8 cellular contexts compared by ENCODE assay signal in the genomic region with DNA sequence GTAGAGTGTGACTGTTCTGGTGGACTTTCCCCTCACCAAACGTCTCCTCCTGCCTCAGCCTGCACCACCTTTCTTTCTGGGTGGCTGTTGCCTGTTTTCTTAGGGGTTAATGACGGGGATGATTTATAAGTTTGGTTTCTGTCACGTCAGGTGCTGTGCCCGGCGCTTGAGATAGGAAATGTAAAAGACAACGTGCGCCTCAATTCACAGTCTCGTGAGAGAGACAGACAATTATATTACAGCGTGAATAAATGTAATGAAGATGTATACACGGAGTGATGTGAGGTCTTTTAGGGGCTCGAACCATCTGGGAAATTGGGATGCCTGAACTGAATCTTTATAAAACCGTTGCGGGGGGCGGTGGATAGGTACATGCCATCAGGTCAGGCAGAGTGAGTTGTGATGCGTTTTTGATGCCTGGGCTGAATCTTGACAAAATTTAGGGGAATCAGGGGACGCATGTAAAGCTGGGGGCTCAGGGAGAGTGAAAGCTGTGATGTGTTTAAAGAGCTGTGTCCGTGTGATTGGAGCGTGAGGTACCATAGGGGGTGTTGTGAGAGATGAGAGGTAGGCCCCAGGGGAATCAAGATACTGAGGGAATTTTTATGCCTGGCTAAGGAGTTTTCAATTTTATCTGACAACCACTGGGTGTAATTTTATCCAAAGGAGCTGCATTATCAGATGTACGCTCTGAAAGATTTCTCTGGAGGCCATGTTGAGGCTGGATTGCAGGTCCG. TPM values are rescaled to one million over a fixed set of nuclear protein-coding genes. Genes with fewer than 3 reads are reported as not detected.
DNase-seq lines count a peak whose midpoint lies in the region; ATAC-seq and TF ChIP-seq lines count a peak whose summit lies in the region.

No MANE protein-coding gene starts in this region.

- TF ChIP-seq CTCF in heart left ventricle (IDR thresholded peaks at IDR 0.05) = no peak

- H3K9me3 ChIP-seq in heart left ventricle (no peaks in the 10 kb centered on the region), mesodermal cell (ENCODE audit: control insufficient read depth, low read length) (no peaks in the 10 kb centered on the region)

- no peak for TF ChIP-seq POLR2A in heart left ventricle (IDR thresholded peaks at IDR 0.05)

- no peak overlapping the region for H3K27ac Mint-ChIP-seq in central memory CD8-positive, alpha-beta T cell (ENCODE audit: low read depth)

- H3K27me3 ChIP-seq in heart left ventricle = peaks cover 0 to 2% (median 0%) of the 10 kb centered on the region in 9 donors

- H3K4me1 Mint-ChIP-seq in central memory CD8-positive, alpha-beta T cell = peaks cover 6% of the 10 kb centered on the region

- intact Hi-C loops in heart left ventricle (cut with DNase I) (loop anchor here in 5 of 10 donors (5.0 to 10.0 kb wide), 3 partner anchors 37 to 245 kb away; partner anchors contain the start of genes SFT2D2 (in 4 of the 5), DCAF6 (in 1 of the 5) and MPC2 (in 1 of the 5)), Right ventricle myocardium inferior (cut with DNase I) (loop anchor here (5.0 kb wide), 1 partner anchor 48 kb away; the partner anchor contains the start of gene SFT2D2)

- WGBS in heart left ventricle, 4 donors = 4 to 6% (median 5%) methylated on average over 20 of the region's 20 CpGs
- 11 to 14% methylated on average over 18 to 19 of the region's 20 CpGs for WGBS in mesodermal cell (ENCODE audit: insufficient coverage in 2 of 2), 2 experiments

- peak overlapping the region; percentile 74 to 88 (median 82) for H3K4me3 ChIP-seq in heart left ventricle
- H3K4me3 ChIP-seq in mesodermal cell (ENCODE audit: extremely low read depth, insufficient read depth, low read length, poor library complexity, severe bottlenecking) = peak overlapping the region; percentile 81

- H3K27me3 Mint-ChIP-seq in central memory CD8-positive, alpha-beta T cell = peaks cover 10% of the 10 kb centered on the region

- peaks cover 3% of the 10 kb centered on the region for H3K36me3 Mint-ChIP-seq in central memory CD8-positive, alpha-beta T cell (ENCODE audit: insufficient read depth)

- peak overlapping the region; percentile 80 to 97 (median 92) for H3K27ac ChIP-seq in heart left ventricle
- peak overlapping the region; percentile 95 for H3K27ac ChIP-seq in mesodermal cell (ENCODE audit: low read depth, low read length, severe bottlenecking)

- DNase-seq in heart left ventricle (no peak), Right ventricle myocardium inferior (ENCODE audit: missing footprints) (no peak), NCI-H226 (peak; percentile 14), T-helper 9 cell (no peak)
- DNase-seq in central memory CD8-positive, alpha-beta T cell (ENCODE audit: low spot score in 2 of 2) = no peak

- H3K4me3 Mint-ChIP-seq in central memory CD8-positive, alpha-beta T cell = no peak overlapping the region

- no peak for ATAC-seq in heart left ventricle
- ATAC-seq in Right ventricle myocardium inferior = no peak
- ATAC-seq in central memory CD8-positive, alpha-beta T cell (replicated peaks; ENCODE audit: extremely low read depth, poor library complexity, severe bottlenecking) = peak; percentile 77
- ATAC-seq in HG03457 (IDR thresholded peaks at IDR 0.05; ENCODE audit: unreplicated experiment) = no peak
- ATAC-seq in HG03280 (IDR thresholded peaks at IDR 0.05; ENCODE audit: unreplicated experiment) = no peak

- H3K9me3 Mint-ChIP-seq in central memory CD8-positive, alpha-beta T cell = no peaks in the 10 kb centered on the region

- H3K4me1 ChIP-seq in heart left ventricle (peaks cover 0 to 19% (median 10%) of the 10 kb centered on the region in 12 donors), mesodermal cell (ENCODE audit: control insufficient read depth, insufficient read depth, low read length, poor library complexity, severe bottlenecking) (no peaks in the 10 kb centered on the region)

- H3K36me3 ChIP-seq in heart left ventricle (peaks cover 0 to 8% (median under 1%) of the 10 kb centered on the region in 9 donors), mesodermal cell (ENCODE audit: control insufficient read depth, insufficient read depth, low read length) (no peaks in the 10 kb centered on the region)

RNA-seq across cellular contexts. Expression of gene TIPRL, which starts 0.8 kb away (rescaled TPM):
- total RNA-seq in heart left ventricle (10 to 100 TPM; 26.9 to 39.4 (median 33.0) TPM), Right ventricle myocardium inferior (28.7 TPM)
- polyA plus RNA-seq in heart left ventricle = 10 to 100 TPM; 11.8 to 31.7 TPM
- 38.4 TPM for polyA plus RNA-seq in mesodermal cell (2013, experiment 1 of 2)
- polyA plus RNA-seq in mesodermal cell (2013, experiment 2 of 2) = 38.4 TPM

RNA-seq across cellular contexts. Expression of gene GPR161, which starts 42.8 kb away (rescaled TPM):
- 1 to 10 TPM; 1.4 to 4.8 (median 2.4) TPM for total RNA-seq in heart left ventricle
- polyA plus RNA-seq in heart left ventricle = 1 to 10 TPM in 1 of 2 donors, under 1 TPM in 1; 0.95 to 2.8 TPM
- 3.0 TPM for total RNA-seq in Right ventricle myocardium inferior
- polyA plus RNA-seq in mesodermal cell (2013, experiment 1 of 2) = 23.4 TPM
- polyA plus RNA-seq in mesodermal cell (2013, experiment 2 of 2) = 20.6 TPM

RNA-seq across cellular contexts. Expression of gene SFT2D2, which starts 46.2 kb away (rescaled TPM):
- 10 to 100 TPM; 12.5 to 48.7 (median 16.3) TPM for total RNA-seq in heart left ventricle
- 1 to 10 TPM; 2.7 to 6.1 TPM for polyA plus RNA-seq in heart left ventricle
- total RNA-seq in Right ventricle myocardium inferior = 16.9 TPM
- 11.1 TPM for polyA plus RNA-seq in mesodermal cell (2013, experiment 1 of 2)
- polyA plus RNA-seq in mesodermal cell (2013, experiment 2 of 2) = 9.1 TPM
